ENCODE assay signal across 1 cellular context in the genomic region with DNA sequence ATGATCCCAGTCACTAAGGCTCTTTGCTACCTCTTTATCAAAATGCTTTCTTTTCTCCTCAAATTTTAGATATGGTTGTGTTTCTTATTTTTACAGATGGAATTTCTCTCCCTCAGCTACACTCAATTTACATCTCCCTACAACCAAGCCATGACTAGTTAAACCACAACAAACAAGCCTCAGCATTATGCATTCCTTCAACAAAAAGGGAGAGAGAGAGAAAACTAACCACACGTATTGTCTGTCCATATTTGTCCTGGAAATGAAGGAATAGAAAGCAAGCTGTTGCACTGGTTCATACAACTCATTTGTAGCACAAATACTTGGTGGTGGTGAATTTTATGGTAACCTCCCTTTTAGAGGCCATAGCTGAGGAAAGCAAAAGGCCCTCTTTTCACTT.
TF ChIP-seq lines count a peak whose summit lies in the region.

No MANE protein-coding gene starts in this region.

TF ChIP-seq in HepG2, 621 proteins besides CTCF, POLR2A, EP300 and RAD21:
- TF ChIP-seq, protein P1, sequence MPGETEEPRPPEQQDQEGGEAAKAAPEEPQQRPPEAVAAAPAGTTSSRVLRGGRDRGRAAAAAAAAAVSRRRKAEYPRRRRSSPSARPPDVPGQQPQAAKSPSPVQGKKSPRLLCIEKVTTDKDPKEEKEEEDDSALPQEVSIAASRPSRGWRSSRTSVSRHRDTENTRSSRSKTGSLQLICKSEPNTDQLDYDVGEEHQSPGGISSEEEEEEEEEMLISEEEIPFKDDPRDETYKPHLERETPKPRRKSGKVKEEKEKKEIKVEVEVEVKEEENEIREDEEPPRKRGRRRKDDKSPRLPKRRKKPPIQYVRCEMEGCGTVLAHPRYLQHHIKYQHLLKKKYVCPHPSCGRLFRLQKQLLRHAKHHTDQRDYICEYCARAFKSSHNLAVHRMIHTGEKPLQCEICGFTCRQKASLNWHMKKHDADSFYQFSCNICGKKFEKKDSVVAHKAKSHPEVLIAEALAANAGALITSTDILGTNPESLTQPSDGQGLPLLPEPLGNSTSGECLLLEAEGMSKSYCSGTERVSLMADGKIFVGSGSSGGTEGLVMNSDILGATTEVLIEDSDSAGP (CRISPR knock-in tag; IDR thresholded peaks at IDR 0.05; ENCODE audit: borderline replicate concordance), result no peak
- TF ChIP-seq, protein P2, sequence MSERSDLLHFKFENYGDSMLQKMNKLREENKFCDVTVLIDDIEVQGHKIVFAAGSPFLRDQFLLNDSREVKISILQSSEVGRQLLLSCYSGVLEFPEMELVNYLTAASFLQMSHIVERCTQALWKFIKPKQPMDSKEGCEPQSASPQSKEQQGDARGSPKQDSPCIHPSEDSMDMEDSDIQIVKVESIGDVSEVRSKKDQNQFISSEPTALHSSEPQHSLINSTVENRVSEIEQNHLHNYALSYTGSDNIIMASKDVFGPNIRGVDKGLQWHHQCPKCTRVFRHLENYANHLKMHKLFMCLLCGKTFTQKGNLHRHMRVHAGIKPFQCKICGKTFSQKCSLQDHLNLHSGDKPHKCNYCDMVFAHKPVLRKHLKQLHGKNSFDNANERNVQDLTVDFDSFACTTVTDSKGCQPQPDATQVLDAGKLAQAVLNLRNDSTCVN (CRISPR knock-in tag; IDR thresholded peaks at IDR 0.05; ENCODE audit: borderline replicate concordance), result no peak
- TF ChIP-seq ZFP1 (CRISPR knock-in tag; IDR thresholded peaks at IDR 0.05) (no peak), ZNF234 (CRISPR knock-in tag; conservative IDR thresholded peaks at IDR 0.05) (no peak), ZNF724P (CRISPR knock-in tag; IDR thresholded peaks at IDR 0.05; ENCODE audit: borderline replicate concordance) (no peak), ZNF878 (CRISPR knock-in tag; IDR thresholded peaks at IDR 0.05) (no peak), NR2F2 (IDR thresholded peaks at IDR 0.05; ENCODE audit: borderline replicate concordance, low read depth) (no peak), ZNF672 (CRISPR knock-in tag; IDR thresholded peaks at IDR 0.05) (no peak), SNAPC2 (CRISPR knock-in tag; IDR thresholded peaks at IDR 0.05) (no peak), ZNF816 (CRISPR knock-in tag; IDR thresholded peaks at IDR 0.05; ENCODE audit: borderline replicate concordance) (no peak)
- TF ChIP-seq, protein P3, sequence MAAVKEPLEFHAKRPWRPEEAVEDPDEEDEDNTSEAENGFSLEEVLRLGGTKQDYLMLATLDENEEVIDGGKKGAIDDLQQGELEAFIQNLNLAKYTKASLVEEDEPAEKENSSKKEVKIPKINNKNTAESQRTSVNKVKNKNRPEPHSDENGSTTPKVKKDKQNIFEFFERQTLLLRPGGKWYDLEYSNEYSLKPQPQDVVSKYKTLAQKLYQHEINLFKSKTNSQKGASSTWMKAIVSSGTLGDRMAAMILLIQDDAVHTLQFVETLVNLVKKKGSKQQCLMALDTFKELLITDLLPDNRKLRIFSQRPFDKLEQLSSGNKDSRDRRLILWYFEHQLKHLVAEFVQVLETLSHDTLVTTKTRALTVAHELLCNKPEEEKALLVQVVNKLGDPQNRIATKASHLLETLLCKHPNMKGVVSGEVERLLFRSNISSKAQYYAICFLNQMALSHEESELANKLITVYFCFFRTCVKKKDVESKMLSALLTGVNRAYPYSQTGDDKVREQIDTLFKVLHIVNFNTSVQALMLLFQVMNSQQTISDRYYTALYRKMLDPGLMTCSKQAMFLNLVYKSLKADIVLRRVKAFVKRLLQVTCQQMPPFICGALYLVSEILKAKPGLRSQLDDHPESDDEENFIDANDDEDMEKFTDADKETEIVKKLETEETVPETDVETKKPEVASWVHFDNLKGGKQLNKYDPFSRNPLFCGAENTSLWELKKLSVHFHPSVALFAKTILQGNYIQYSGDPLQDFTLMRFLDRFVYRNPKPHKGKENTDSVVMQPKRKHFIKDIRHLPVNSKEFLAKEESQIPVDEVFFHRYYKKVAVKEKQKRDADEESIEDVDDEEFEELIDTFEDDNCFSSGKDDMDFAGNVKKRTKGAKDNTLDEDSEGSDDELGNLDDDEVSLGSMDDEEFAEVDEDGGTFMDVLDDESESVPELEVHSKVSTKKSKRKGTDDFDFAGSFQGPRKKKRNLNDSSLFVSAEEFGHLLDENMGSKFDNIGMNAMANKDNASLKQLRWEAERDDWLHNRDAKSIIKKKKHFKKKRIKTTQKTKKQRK (IDR thresholded peaks at IDR 0.05; ENCODE audit: low read length), result no peak
- TF ChIP-seq, protein P4, sequence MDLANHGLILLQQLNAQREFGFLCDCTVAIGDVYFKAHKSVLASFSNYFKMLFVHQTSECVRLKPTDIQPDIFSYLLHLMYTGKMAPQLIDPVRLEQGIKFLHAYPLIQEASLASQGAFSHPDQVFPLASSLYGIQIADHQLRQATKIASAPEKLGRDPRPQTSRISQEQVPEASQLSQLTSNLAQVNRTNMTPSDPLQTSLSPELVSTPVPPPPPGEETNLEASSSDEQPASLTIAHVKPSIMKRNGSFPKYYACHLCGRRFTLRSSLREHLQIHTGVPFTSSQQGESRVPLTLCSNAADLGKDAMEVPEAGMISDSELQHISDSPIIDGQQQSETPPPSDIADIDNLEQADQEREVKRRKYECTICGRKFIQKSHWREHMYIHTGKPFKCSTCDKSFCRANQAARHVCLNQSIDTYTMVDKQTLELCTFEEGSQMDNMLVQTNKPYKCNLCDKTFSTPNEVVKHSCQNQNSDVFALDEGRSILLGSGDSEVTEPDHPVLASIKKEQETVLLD (CRISPR knock-in tag; IDR thresholded peaks at IDR 0.05; ENCODE audit: low read depth), result no peak
TF ChIP-seq in HepG2: peak in this region for 0.
